ENCODE assay signal across 22 cellular contexts in the genomic region with DNA sequence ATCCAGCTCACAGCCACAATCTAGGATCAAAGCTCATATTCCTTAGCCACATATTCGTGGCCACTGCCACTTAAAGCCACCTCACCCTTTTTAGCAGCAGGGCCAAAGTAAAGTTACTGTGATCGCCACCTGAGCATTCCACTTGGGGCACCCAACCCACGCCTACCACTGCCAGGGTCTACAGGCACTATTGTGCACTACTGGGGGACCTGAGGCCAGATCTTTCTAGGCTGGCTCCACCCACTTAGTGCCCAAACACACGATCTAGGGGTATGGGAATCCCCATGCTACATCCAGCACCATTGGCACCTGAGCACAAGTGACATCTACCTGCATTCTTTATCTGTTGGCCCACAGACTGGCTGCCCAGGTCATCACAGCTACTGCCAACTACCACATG.
"Had no signal": no experiment of that assay in that cellular context is flagged by ENCODE, and none has a peak within 500 bp of the region (broad histone marks: within the 10 kb centered on the region; RNA-seq: fewer than 3 reads in every experiment).

No MANE protein-coding gene starts in this region.

- H3K27ac ChIP-seq: coronary artery, dorsolateral prefrontal cortex, epithelial cell of prostate, esophagus squamous epithelium, gastrocnemius medialis, heart left ventricle, hepatocyte, left lung, lower lobe of right lung had no signal

- H3K4me2 ChIP-seq: hepatocyte had no signal

- H3K79me2 ChIP-seq: hepatocyte had no signal

- H3K4me3 ChIP-seq: coronary artery, dorsolateral prefrontal cortex, esophagus squamous epithelium, gastrocnemius medialis, heart left ventricle, hepatocyte, left lung, lower lobe of right lung, mucosa of descending colon had no signal

- DNase-seq: dermis blood vessel endothelial cell; dorsolateral prefrontal cortex; effector CD4-positive, alpha-beta T cell; effector memory CD4-positive, alpha-beta T cell; erythroblast; esophagus squamous epithelium; foreskin fibroblast; foreskin melanocyte; gastrocnemius medialis; heart left ventricle; left cardiac atrium; left lung; left ventricle myocardium superior; lower lobe of right lung; mesenchymal stem cell; mucosa of descending colon; naive B cell had no signal

- H3K27me3 ChIP-seq: dorsolateral prefrontal cortex, esophagus squamous epithelium, gastrocnemius medialis, heart left ventricle, hepatocyte, left lung had no signal

- ATAC-seq: esophagus mucosa, gastrocnemius medialis, heart left ventricle, left cardiac atrium, left lung, left ventricle myocardium superior, lower lobe of right lung, mucosa of descending colon had no signal

- H3K4me3 Mint-ChIP-seq: mesothelial cell of epicardium, naive B cell had no signal

- H3K36me3 Mint-ChIP-seq: mesothelial cell of epicardium, naive B cell had no signal

- H3K27me3 Mint-ChIP-seq: naive B cell had no signal

- H3K27ac Mint-ChIP-seq: mesothelial cell of epicardium, naive B cell had no signal

- H3K4me1 ChIP-seq: esophagus squamous epithelium, gastrocnemius medialis, heart left ventricle, left lung, lower lobe of right lung had no signal

- H2AFZ ChIP-seq: hepatocyte had no signal

- H3K4me1 Mint-ChIP-seq: mesothelial cell of epicardium, naive B cell had no signal

- H3K36me3 ChIP-seq: esophagus squamous epithelium, gastrocnemius medialis, heart left ventricle, left lung, lower lobe of right lung had no signal

- H3K9me3 ChIP-seq: gastrocnemius medialis had no signal
